ENCODE assay signal across 25 cellular contexts in the genomic region with DNA sequence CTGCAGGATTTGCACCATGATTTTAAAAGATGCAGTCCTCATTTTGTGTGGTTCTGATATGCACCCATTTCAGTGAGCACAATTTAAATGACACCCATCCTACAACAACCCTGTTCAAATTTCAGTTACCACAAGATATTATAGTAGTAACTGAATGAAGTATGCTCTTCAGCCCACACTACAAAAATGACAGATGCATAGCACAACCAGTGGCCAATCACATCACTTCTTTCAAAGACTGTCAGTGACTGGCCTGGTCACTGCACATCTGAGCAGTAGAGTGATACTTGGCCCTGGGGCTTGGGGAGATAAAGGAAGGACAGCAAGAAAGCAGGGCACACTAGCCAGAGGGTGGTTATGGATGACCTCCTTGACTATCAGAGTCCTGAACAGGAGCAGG. TPM values are rescaled to one million over a fixed set of nuclear protein-coding genes. Genes with fewer than 3 reads are reported as not detected.
"Had no signal": no experiment of that assay in that cellular context is flagged by ENCODE, and none has a peak within 500 bp of the region (broad histone marks: within the 10 kb centered on the region; RNA-seq: fewer than 3 reads in every experiment).

No MANE protein-coding gene starts in this region.

- H3K9me3 ChIP-seq: ascending aorta, gastrocnemius medialis, stomach, upper lobe of right lung had no signal

- H3K27me3 ChIP-seq: ascending aorta, gastrocnemius medialis, spleen, stomach, upper lobe of right lung had no signal

- FAIRE-seq: kidney had no signal

- ATAC-seq: gastrocnemius medialis, left lobe of liver, upper lobe of right lung had no signal

- DNase-seq: activated CD4-positive, alpha-beta T cell treated with anti-CD3 and anti-CD28 coated beads for 1 hour; activated CD4-positive, alpha-beta T cell treated with anti-CD3 and anti-CD28 coated beads, Interleukin-2, amount 50 U/mL, for 48 hours; activated naive CD4-positive, alpha-beta T cell treated with Interleukin-2 at 50 U/mL for 16 hours; activated T-cell treated with anti-CD3 and anti-CD28 coated beads for 4 hours; cortex of kidney; effector CD4-positive, alpha-beta T cell; gastrocnemius medialis; kidney; midbrain; occipital lobe; retina; spleen; stimulated activated CD8-positive, alpha-beta memory T cell treated with anti-CD3 and anti-CD28 coated beads, Interleukin-4, amount 100 ng/mL, for 48 hours; stomach; upper lobe of right lung had no signal

- H3K4me1 ChIP-seq: ascending aorta, gastrocnemius medialis, upper lobe of right lung had no signal

- H3K4me3 ChIP-seq: ascending aorta, gastrocnemius medialis, lung, spleen, stomach, upper lobe of right lung had no signal

- H3K27ac Mint-ChIP-seq: activated T-helper 2 cell treated with anti-CD3 and anti-CD28 coated beads, Interferon-gamma antibody, Interleukin-2, Interleukin-4, amounts not matched to agents 10 μg/mL and 5 μg/mL and 100 μg/mL, durations not matched to agents 14 hours and 24 hours and 36 hours had no signal

- H3K36me3 ChIP-seq: gastrocnemius medialis, upper lobe of right lung had no signal

- H3K9me3 Mint-ChIP-seq: activated T-helper 2 cell treated with anti-CD3 and anti-CD28 coated beads, Interferon-gamma antibody, Interleukin-2, Interleukin-4, amounts not matched to agents 10 μg/mL and 5 μg/mL and 100 μg/mL, durations not matched to agents 14 hours and 24 hours and 36 hours; central memory CD8-positive, alpha-beta T cell had no signal

- H3K27ac ChIP-seq: ascending aorta, gastrocnemius medialis, spleen, stomach, upper lobe of right lung had no signal

RNA-seq across cellular contexts. Expression of a gene that starts 19.8 kb away (rescaled TPM):
- total RNA-seq: activated T-helper 2 cell treated with anti-CD3 and anti-CD28 coated beads, Interferon-gamma antibody, Interleukin-2, Interleukin-4, amounts not matched to agents 10 μg/mL and 5 μg/mL and 100 μg/mL, durations not matched to agents 14 hours and 24 hours and 36 hours; ascending aorta; gastrocnemius medialis; kidney; left lobe of liver; lung; myocyte; occipital lobe; spleen; stomach; T-helper 1 cell treated with Interleukin-12 subunit alpha and Interleukin-12 subunit beta and Interleukin-4 antibody, amounts not matched to agents 30 ng/mL and 1 ng/mL, for 36 hours; upper lobe of right lung had no signal
- polyA plus RNA-seq: adipose tissue, esophagus, lung, neural cell, spleen, stomach had no signal

RNA-seq across cellular contexts. Expression of a gene that starts 25.4 kb away (rescaled TPM):
- total RNA-seq: myocyte had no signal
